ENCODE assay signal across 7 cellular contexts in genomic region chr22:20530368-20531153, GRCh38. TPM values are rescaled to one million over a fixed set of nuclear protein-coding genes. Genes with fewer than 3 reads are reported as not detected.
DNase-seq lines count a peak whose midpoint lies in the region; ATAC-seq, FAIRE-seq and TF ChIP-seq lines count a peak whose summit lies in the region.

No MANE protein-coding gene starts in this region.

- H3K27me3 Mint-ChIP-seq in type B pancreatic cell, result no peaks in the 10 kb centered on the region

- H3K9me3 Mint-ChIP-seq in type B pancreatic cell, result no peaks in the 10 kb centered on the region

- H3K27ac ChIP-seq in brain microvascular endothelial cell, result peak overlapping the region; percentile 81

- TF ChIP-seq CTCF in brain microvascular endothelial cell (IDR thresholded peaks at IDR 0.05; ENCODE audit: low read depth, low read length, missing control alignments) (no peak), type B pancreatic cell (conservative IDR thresholded peaks at IDR 0.05) (no peak)

- peak overlapping the region; percentile 43 for H3K4me3 Mint-ChIP-seq in type B pancreatic cell

- H3K4me1 Mint-ChIP-seq in type B pancreatic cell (ENCODE audit: unreplicated experiment), result peaks cover 43% of the 10 kb centered on the region

- in situ Hi-C loops in brain microvascular endothelial cell (cut with HindIII; ENCODE audit: low pct_ligation_motif_present, low sequenced_read_pairs), result no loop called here

- H3K36me3 ChIP-seq in brain microvascular endothelial cell (replicated peaks), result peaks cover 25% of the 10 kb centered on the region

- peak; percentile 16 for ATAC-seq in left lobe of liver

- peak; percentile 82 for FAIRE-seq in HTR-8/SVneo (lab: Jason Lieb, UNC)

- peaks cover 14% of the 10 kb centered on the region for H3K36me3 Mint-ChIP-seq in type B pancreatic cell

- peak overlapping the region; percentile 98 for H3K27ac Mint-ChIP-seq in type B pancreatic cell

- DNase-seq in HTR-8/SVneo (ENCODE audit: insufficient read length, low spot score) (peak; percentile 51), brain microvascular endothelial cell (peak; percentile 82), left lobe of liver (ENCODE audit: low spot score) (no peak), type B pancreatic cell (ENCODE audit: extremely low spot score, unreplicated experiment) (no peak), NCI-H2107 (lab: John Stamatoyannopoulos, UW) (no peak), OCI-M1 (lab: John Stamatoyannopoulos, UW) (no peak), NCI-H1048 (lab: John Stamatoyannopoulos, UW) (no peak)

- no peaks in the 10 kb centered on the region for H3K27me3 ChIP-seq in brain microvascular endothelial cell (replicated peaks)

- H3K4me3 ChIP-seq in brain microvascular endothelial cell (ENCODE audit: low read depth, low read length), result no peak overlapping the region

RNA-seq across cellular contexts. Expression of gene MED15, which starts 23.2 kb away (rescaled TPM):
- total RNA-seq in left lobe of liver (26.2 TPM), type B pancreatic cell (ENCODE audit: low replicate concordance) (90.8 and 121 TPM in 2 replicates)

RNA-seq across cellular contexts. Expression of gene KLHL22, which starts 35.0 kb away (rescaled TPM):
- 13.3 TPM for total RNA-seq in left lobe of liver
- total RNA-seq in type B pancreatic cell (ENCODE audit: low replicate concordance), result 34.3 and 38.8 TPM in 2 replicates

Comparison
In these comparisons a context has a peak if more than half of its experiments do, and no peak if none do; other contexts are left out.
1. DNase-seq: peak in HTR-8/SVneo (single experiment) and brain microvascular endothelial cell (single experiment); none in left lobe of liver (single experiment), type B pancreatic cell (single experiment), NCI-H2107 (single experiment), OCI-M1 (single experiment) and NCI-H1048 (single experiment).